Comparison of ENCODE assay signal across 8 cellular contexts in the genomic region with DNA sequence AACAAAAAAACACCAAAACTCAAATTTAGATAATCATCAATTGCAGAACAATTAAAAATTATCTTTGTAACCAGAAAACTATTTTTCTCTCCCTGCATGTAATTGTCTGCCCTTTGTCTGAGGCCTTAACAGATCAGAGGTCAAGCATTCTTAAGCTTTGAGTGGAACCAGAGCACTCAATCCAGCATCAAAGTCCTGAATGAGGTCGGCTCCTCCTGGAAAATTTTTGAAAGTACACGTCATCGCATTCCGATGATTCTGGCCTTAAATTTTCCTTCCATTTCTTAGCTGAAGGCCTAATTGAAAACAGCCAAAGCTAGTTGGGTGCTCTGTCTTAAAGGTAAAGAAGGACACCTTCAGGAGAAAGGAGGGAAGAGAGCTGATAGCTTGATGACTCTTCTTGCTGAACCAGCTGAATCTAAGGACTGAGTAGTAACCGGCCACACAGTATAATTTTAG.
DNase-seq lines count a peak whose midpoint lies in the region; ATAC-seq, FAIRE-seq and TF ChIP-seq lines count a peak whose summit lies in the region.

No MANE protein-coding gene starts in this region.

- peak overlapping the region; percentile 54; the same call in 1 of the 2 replicates for H3K9ac ChIP-seq in HUES48 (ENCODE audit: low read depth, low read length)
- no peak overlapping the region for H3K9ac ChIP-seq in mammary epithelial cell (ENCODE audit: insufficient read depth, low read length)
- no peak overlapping the region for H3K9ac ChIP-seq in HepG2 (ENCODE audit: insufficient read depth, low read depth, low read length)

- H3K4me3 ChIP-seq in HUES48 (ENCODE audit: low read depth, low read length) = no peak overlapping the region; the same call in 1 of the 2 replicates
- H3K4me3 ChIP-seq in mammary epithelial cell (replicated peaks in 1 of 3; ENCODE audit: insufficient read depth in 1 of 3, low read depth in 2 of 3, low read length in 3 of 3) = no peak overlapping the region
- H3K4me3 ChIP-seq in HepG2 (replicated peaks in 1 of 3; ENCODE audit: insufficient read depth in 1 of 3, low read depth in 2 of 3, low read length in 3 of 3) = no peak overlapping the region

- TF ChIP-seq EP300 in HepG2 (IDR thresholded peaks at IDR 0.05; ENCODE audit: low read depth in 2 of 2, low read length in 2 of 2) (peak in 1 of 2 experiments; percentile 68; a peak in 2 of 4 replicates), HepG2 (CRISPR knock-in tag; IDR thresholded peaks at IDR 0.05; ENCODE audit: borderline replicate concordance) (no peak)

- peaks cover 51% of the 10 kb centered on the region for H3K4me1 ChIP-seq in HUES48 (ENCODE audit: control insufficient read depth, insufficient read depth, low read length)
- peaks cover 31% of the 10 kb centered on the region for H3K4me1 ChIP-seq in mammary epithelial cell (ENCODE audit: insufficient read depth, low read length)
- H3K4me1 ChIP-seq in HepG2 (ENCODE audit: insufficient read depth, low read length) = peaks cover 32% of the 10 kb centered on the region

- H3K79me2 ChIP-seq in mammary epithelial cell (ENCODE audit: insufficient read depth, low read length) (no peaks in the 10 kb centered on the region), HepG2 (ENCODE audit: insufficient read depth, low read length) (no peaks in the 10 kb centered on the region)

- in situ Hi-C loops in mammary epithelial cell (cut with MboI; ENCODE audit: low sequenced_read_pairs in 2 of 2) = loop anchor here (5.0 to 25.0 kb wide), 4 partner anchors 317 to 608 kb away; a partner anchor contains a TSS
- in situ Hi-C loops in HepG2 (cut with HindIII; ENCODE audit: extremely low pct_ligation_motif_present, low pct_unique_long_range_greater_than_20kb) = no loop called here

- no peak overlapping the region for H2AFZ ChIP-seq in mammary epithelial cell (ENCODE audit: low read depth, low read length)
- H2AFZ ChIP-seq in HepG2 (ENCODE audit: low read length) = no peak overlapping the region

- no peak for TF ChIP-seq POLR2A in HepG2 (IDR thresholded peaks at IDR 0.05; ENCODE audit: insufficient read depth in 1 of 2, low read depth in 2 of 2, low read length in 2 of 2)

- H3K9me3 ChIP-seq in HUES48 (ENCODE audit: control insufficient read depth, insufficient read depth, low read length) (no peaks in the 10 kb centered on the region), mammary epithelial cell (replicated peaks; ENCODE audit: insufficient read depth, low read length) (no peaks in the 10 kb centered on the region), HepG2 (ENCODE audit: low read length) (no peaks in the 10 kb centered on the region)

- dilution Hi-C loops in mammary epithelial cell (cut with HindIII; ENCODE audit: low sequenced_read_pairs) = loop anchor here (5.0 kb wide), 1 partner anchor 513 kb away; no protein-coding TSS in a partner anchor

- no peak overlapping the region for H3K4me2 ChIP-seq in mammary epithelial cell (ENCODE audit: insufficient read depth, low read depth, low read length)
- H3K4me2 ChIP-seq in HepG2 (ENCODE audit: low read depth, low read length) = peak overlapping the region; percentile 51

- POLR2A ChIA-PET in HepG2 (lab: Yijun Ruan, JAX) = interaction anchor here (1.9 kb wide), 2 partner anchors 12 to 78 kb away, joined by 5 to 8 read pairs; no protein-coding TSS in a partner anchor

- ATAC-seq in HepG2 (peak; percentile 81), GM19463 (IDR thresholded peaks at IDR 0.05; ENCODE audit: unreplicated experiment) (no peak)

- H4K20me1 ChIP-seq in mammary epithelial cell (ENCODE audit: insufficient read depth, low read length) (no peaks in the 10 kb centered on the region), HepG2 (ENCODE audit: insufficient read depth, low read length) (no peaks in the 10 kb centered on the region)

- intact Hi-C loops in mammary epithelial cell (cut with micrococcal nuclease) (loop anchor here (1.0 to 10.0 kb wide), 10 partner anchors 106 to 1098 kb away; no protein-coding TSS in a partner anchor), HepG2 (cut with micrococcal nuclease; ENCODE audit: unreplicated experiment) (no loop called here)

- H3K27me3 ChIP-seq in HUES48 (ENCODE audit: control insufficient read depth, insufficient read depth, low read length) (no peaks in the 10 kb centered on the region), mammary epithelial cell (ENCODE audit: insufficient read depth, low read length) (no peaks in the 10 kb centered on the region), HepG2 (ENCODE audit: control insufficient read depth in 1 of 2, insufficient read depth in 2 of 2, low read length in 2 of 2) (no peaks in the 10 kb centered on the region; a peak in 1 of 5 replicates)

- WGBS in mammary epithelial cell (ENCODE audit: low coverage, missing lambda C conversion rate) = 3% methylated on average over 5 of the region's 5 CpGs
- WGBS in HepG2 (ENCODE audit: low lambda C conversion rate) = 4% methylated on average over 5 of the region's 5 CpGs

- BruUV-seq in mammary epithelial cell (replicated peaks; lab: Mats Ljungman, UMichigan) (no TSS peak), HepG2 (replicated peaks; lab: Mats Ljungman, UMichigan) (no TSS peak)

- H3K27ac ChIP-seq in HUES48 (ENCODE audit: low read depth, low read length) (peak overlapping the region; percentile 95), mammary epithelial cell (ENCODE audit: insufficient read depth, low read depth, low read length) (no peak overlapping the region), HepG2 (ENCODE audit: extremely low read length, insufficient read depth, low read length) (no peak overlapping the region)

- FAIRE-seq in HepG2 (lab: Jason Lieb, UNC) = peak; percentile 87

- CTCF ChIA-PET in mammary epithelial cell (lab: Charles Lee; ENCODE audit: low non-redundant PET) = interaction anchor here (0.5 to 2.0 kb wide), 6 partner anchors 37 to 674 kb away, joined by 3 to 15 read pairs (median 4); no protein-coding TSS in a partner anchor
- CTCF ChIA-PET in HepG2 (lab: Yijun Ruan, JAX; ENCODE audit: low intra/inter-chr PET ratio, low total read pairs) = interaction anchor here (0.6 kb wide), 1 partner anchor 388 kb away, joined by 3 read pairs; no protein-coding TSS in a partner anchor

- TF ChIP-seq CTCF in mammary epithelial cell (conservative IDR thresholded peaks at IDR 0.05 in 1 of 2, IDR thresholded peaks at IDR 0.05 in 1 of 2; ENCODE audit: extremely low read depth in 1 of 2, insufficient read depth in 1 of 2, low read depth in 1 of 2, low read length in 2 of 2) (peak; percentile 64 to 66), HepG2 (CRISPR knock-in tag; IDR thresholded peaks at IDR 0.05) (peak; percentile 54)

- DNase-seq in A172 (ENCODE audit: low spot score) = peak; percentile 97
- peak; percentile 88 for DNase-seq in mammary epithelial cell
- peak; percentile 94 for DNase-seq in HepG2 (ENCODE audit: low spot score)
- DNase-seq in NCI-H2107 (lab: John Stamatoyannopoulos, UW) = no peak
- no peak for DNase-seq in cerebellum (ENCODE audit: low spot score)
- no peak for DNase-seq in DMS114 treated with DMSO at 0.1 percent for 48 hours (lab: John Stamatoyannopoulos, UW; ENCODE audit: unreplicated experiment)

- no peak for TF ChIP-seq RAD21 in HepG2 (CRISPR knock-in tag; IDR thresholded peaks at IDR 0.05)

- no peaks in the 10 kb centered on the region for H3K36me3 ChIP-seq in HUES48 (ENCODE audit: control insufficient read depth, insufficient read depth, low read length)
- H3K36me3 ChIP-seq in mammary epithelial cell (ENCODE audit: insufficient read depth, low read length) = no peaks in the 10 kb centered on the region
- H3K36me3 ChIP-seq in HepG2 (replicated peaks in 1 of 2; ENCODE audit: control insufficient read depth in 1 of 2, insufficient read depth in 2 of 2, low read length in 2 of 2) = no peaks in the 10 kb centered on the region

TF ChIP-seq in HepG2, 621 proteins besides CTCF, POLR2A, EP300 and RAD21 (continues in another document):
- no peak for TF ChIP-seq RORA (CRISPR knock-in tag; IDR thresholded peaks at IDR 0.05)
- TF ChIP-seq HNF4A (CRISPR knock-in tag; IDR thresholded peaks at IDR 0.05) = peak; percentile 51
- TF ChIP-seq AHR (CRISPR knock-in tag; IDR thresholded peaks at IDR 0.05) = no peak
- 0 out of 2 replicates have a peak, but pooled peaks have one; percentile 66 for TF ChIP-seq SOX13 (IDR thresholded peaks at IDR 0.05)
- peak in 1 of 2 experiments; percentile 89; a peak in 2 of 4 replicates for TF ChIP-seq SOX13 (CRISPR knock-in tag; conservative IDR thresholded peaks at IDR 0.05 in 1 of 2, IDR thresholded peaks at IDR 0.05 in 1 of 2)
- TF ChIP-seq NCOR1 (IDR thresholded peaks at IDR 0.05; ENCODE audit: borderline replicate concordance, low read length) = peak; percentile 68; the same call in 1 of the 2 replicates
- TF ChIP-seq, protein P1, sequence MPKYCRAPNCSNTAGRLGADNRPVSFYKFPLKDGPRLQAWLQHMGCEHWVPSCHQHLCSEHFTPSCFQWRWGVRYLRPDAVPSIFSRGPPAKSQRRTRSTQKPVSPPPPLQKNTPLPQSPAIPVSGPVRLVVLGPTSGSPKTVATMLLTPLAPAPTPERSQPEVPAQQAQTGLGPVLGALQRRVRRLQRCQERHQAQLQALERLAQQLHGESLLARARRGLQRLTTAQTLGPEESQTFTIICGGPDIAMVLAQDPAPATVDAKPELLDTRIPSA (CRISPR knock-in tag; IDR thresholded peaks at IDR 0.05; ENCODE audit: borderline replicate concordance) = no peak
- TF ChIP-seq, protein P2, sequence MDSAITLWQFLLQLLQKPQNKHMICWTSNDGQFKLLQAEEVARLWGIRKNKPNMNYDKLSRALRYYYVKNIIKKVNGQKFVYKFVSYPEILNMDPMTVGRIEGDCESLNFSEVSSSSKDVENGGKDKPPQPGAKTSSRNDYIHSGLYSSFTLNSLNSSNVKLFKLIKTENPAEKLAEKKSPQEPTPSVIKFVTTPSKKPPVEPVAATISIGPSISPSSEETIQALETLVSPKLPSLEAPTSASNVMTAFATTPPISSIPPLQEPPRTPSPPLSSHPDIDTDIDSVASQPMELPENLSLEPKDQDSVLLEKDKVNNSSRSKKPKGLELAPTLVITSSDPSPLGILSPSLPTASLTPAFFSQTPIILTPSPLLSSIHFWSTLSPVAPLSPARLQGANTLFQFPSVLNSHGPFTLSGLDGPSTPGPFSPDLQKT (CRISPR knock-in tag; IDR thresholded peaks at IDR 0.05; ENCODE audit: borderline replicate concordance) = no peak
- no peak for TF ChIP-seq SP2 (CRISPR knock-in tag; IDR thresholded peaks at IDR 0.05)
- TF ChIP-seq TCF7 (IDR thresholded peaks at IDR 0.05; ENCODE audit: low read depth) = peak; percentile 51; the same call in 1 of the 2 replicates

Comparison
In these comparisons a context has a peak if more than half of its experiments do, and no peak if none do; other contexts are left out.
1. DNase-seq: peak in A172 (single experiment), mammary epithelial cell (single experiment) and HepG2 (single experiment); none in NCI-H2107 (single experiment), cerebellum (single experiment) and DMS114 treated with DMSO at 0.1 percent for 48 hours (single experiment).